Comparison of ENCODE assay signal across 2 cellular contexts in the genomic region with DNA sequence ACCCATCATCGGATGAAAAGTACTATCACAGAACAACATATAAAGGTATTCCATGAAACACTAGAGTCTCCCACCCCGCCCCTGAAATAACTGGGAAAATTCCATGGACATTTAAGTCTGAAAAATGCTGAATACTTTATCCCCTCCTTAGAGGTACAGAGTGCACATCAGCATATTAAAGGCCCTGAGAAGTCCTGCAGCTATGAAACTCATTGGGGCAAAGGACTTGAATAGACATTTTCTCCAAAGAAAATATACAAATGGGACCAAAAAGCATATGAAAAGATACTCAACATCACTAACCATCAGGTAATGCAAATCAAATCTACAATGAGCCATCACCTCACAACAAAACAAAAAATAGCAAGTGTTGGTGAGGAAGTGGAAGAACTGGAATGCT.
A peak's percentile ranks its signal among the peaks of the same experiment; 100 is the strongest.
TF ChIP-seq lines count a peak whose summit lies in the region.

No MANE protein-coding gene starts in this region.

TF ChIP-seq in K562, 482 proteins besides CTCF, POLR2A, EP300 and RAD21:
- no peak for TF ChIP-seq MTA3 (IDR thresholded peaks at IDR 0.05; ENCODE audit: borderline replicate concordance)
- peak; percentile 30 for TF ChIP-seq RBM25 (IDR thresholded peaks at IDR 0.05; ENCODE audit: low read depth, low read length, severe bottlenecking)
- TF ChIP-seq ZNF239 (CRISPR knock-in tag; IDR thresholded peaks at IDR 0.05), result peak; percentile 95
- TF ChIP-seq, protein P1, sequence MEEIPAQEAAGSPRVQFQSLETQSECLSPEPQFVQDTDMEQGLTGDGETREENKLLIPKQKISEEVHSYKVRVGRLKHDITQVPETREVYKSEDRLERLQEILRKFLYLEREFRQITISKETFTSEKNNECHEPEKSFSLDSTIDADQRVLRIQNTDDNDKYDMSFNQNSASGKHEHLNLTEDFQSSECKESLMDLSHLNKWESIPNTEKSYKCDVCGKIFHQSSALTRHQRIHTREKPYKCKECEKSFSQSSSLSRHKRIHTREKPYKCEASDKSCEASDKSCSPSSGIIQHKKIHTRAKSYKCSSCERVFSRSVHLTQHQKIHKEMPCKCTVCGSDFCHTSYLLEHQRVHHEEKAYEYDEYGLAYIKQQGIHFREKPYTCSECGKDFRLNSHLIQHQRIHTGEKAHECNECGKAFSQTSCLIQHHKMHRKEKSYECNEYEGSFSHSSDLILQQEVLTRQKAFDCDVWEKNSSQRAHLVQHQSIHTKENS (CRISPR knock-in tag; IDR thresholded peaks at IDR 0.05), result no peak

TF ChIP-seq in SK-N-SH, 30 proteins besides CTCF, POLR2A, EP300 and RAD21:
- no peak for TF ChIP-seq SMC3 (IDR thresholded peaks at IDR 0.05; ENCODE audit: low read depth, low read length)
- no peak for TF ChIP-seq ELF1 (IDR thresholded peaks at IDR 0.05)
- TF ChIP-seq SIN3A (IDR thresholded peaks at IDR 0.05; ENCODE audit: borderline replicate concordance, low read depth, low read length), result no peak
- TF ChIP-seq, protein P2, sequence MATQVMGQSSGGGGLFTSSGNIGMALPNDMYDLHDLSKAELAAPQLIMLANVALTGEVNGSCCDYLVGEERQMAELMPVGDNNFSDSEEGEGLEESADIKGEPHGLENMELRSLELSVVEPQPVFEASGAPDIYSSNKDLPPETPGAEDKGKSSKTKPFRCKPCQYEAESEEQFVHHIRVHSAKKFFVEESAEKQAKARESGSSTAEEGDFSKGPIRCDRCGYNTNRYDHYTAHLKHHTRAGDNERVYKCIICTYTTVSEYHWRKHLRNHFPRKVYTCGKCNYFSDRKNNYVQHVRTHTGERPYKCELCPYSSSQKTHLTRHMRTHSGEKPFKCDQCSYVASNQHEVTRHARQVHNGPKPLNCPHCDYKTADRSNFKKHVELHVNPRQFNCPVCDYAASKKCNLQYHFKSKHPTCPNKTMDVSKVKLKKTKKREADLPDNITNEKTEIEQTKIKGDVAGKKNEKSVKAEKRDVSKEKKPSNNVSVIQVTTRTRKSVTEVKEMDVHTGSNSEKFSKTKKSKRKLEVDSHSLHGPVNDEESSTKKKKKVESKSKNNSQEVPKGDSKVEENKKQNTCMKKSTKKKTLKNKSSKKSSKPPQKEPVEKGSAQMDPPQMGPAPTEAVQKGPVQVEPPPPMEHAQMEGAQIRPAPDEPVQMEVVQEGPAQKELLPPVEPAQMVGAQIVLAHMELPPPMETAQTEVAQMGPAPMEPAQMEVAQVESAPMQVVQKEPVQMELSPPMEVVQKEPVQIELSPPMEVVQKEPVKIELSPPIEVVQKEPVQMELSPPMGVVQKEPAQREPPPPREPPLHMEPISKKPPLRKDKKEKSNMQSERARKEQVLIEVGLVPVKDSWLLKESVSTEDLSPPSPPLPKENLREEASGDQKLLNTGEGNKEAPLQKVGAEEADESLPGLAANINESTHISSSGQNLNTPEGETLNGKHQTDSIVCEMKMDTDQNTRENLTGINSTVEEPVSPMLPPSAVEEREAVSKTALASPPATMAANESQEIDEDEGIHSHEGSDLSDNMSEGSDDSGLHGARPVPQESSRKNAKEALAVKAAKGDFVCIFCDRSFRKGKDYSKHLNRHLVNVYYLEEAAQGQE (IDR thresholded peaks at IDR 0.05; ENCODE audit: low read depth, low read length), result no peak
- TF ChIP-seq MXI1 (IDR thresholded peaks at IDR 0.05; ENCODE audit: low read depth, low read length), result no peak
- TF ChIP-seq, protein P3, sequence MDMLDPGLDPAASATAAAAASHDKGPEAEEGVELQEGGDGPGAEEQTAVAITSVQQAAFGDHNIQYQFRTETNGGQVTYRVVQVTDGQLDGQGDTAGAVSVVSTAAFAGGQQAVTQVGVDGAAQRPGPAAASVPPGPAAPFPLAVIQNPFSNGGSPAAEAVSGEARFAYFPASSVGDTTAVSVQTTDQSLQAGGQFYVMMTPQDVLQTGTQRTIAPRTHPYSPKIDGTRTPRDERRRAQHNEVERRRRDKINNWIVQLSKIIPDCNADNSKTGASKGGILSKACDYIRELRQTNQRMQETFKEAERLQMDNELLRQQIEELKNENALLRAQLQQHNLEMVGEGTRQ (IDR thresholded peaks at IDR 0.05; ENCODE audit: borderline replicate concordance, low read depth, low read length), result no peak
- no peak for TF ChIP-seq GABPA (IDR thresholded peaks at IDR 0.05; ENCODE audit: low read depth)
- TF ChIP-seq, protein P4, sequence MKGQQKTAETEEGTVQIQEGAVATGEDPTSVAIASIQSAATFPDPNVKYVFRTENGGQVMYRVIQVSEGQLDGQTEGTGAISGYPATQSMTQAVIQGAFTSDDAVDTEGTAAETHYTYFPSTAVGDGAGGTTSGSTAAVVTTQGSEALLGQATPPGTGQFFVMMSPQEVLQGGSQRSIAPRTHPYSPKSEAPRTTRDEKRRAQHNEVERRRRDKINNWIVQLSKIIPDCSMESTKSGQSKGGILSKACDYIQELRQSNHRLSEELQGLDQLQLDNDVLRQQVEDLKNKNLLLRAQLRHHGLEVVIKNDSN (IDR thresholded peaks at IDR 0.05; ENCODE audit: borderline replicate concordance, low read depth), result no peak
- no peak for TF ChIP-seq POLR2AphosphoS5 (IDR thresholded peaks at IDR 0.05; ENCODE audit: low read depth, low read length)
